ENCODE assay signal across 37 cellular contexts in genomic region chr14:24360281-24360680, GRCh38. TPM values are rescaled to one million over a fixed set of nuclear protein-coding genes. Genes with fewer than 3 reads are reported as not detected.
A peak's percentile ranks its signal among the peaks of the same experiment; 100 is the strongest.
DNase-seq lines count a peak whose midpoint lies in the region; ATAC-seq, FAIRE-seq and TF ChIP-seq lines count a peak whose summit lies in the region.
"Had no signal": no experiment of that assay in that cellular context is flagged by ENCODE, and none has a peak within 500 bp of the region (broad histone marks: within the 10 kb centered on the region; RNA-seq: fewer than 3 reads in every experiment).

No MANE protein-coding gene starts in this region.

- POLR2A ChIA-PET in HepG2 (lab: Yijun Ruan, JAX), result interaction anchor here (1.5 to 3.1 kb wide), 2 partner anchors 14 to 69 kb away, joined by 3 to 9 read pairs; partner anchors contain the start of genes CBLN3 and KHNYN

- DNase-seq in HepG2 (ENCODE audit: low spot score) (no peak), right lobe of liver (no peak), osteoblast (ENCODE audit: insufficient read length, low spot score, missing footprints) (peak; percentile 51), trophoblast cell (peak; percentile 28 to 78), HPDE6-E6E7 (ENCODE audit: extremely low spot score) (no peak), EL (no peak)
- DNase-seq: 8988T; ACHN; AML-193; BE2C; C1 segment of cervical spinal cord; Caco-2; Calu3; CD4-positive, alpha-beta memory T cell; CD4-positive, alpha-beta T cell; CD4-positive, CD25-positive, alpha-beta regulatory T cell; CD8-positive, alpha-beta memory T cell; CD8-positive, alpha-beta T cell; COR-L47; DMS 273 treated with DMSO at 0.1 percent for 48 hours; DMS153; DMS53; DMS79; DMS79 treated with DMSO at 0.1 percent for 48 hours; DND-41 had no signal

- H3K18ac ChIP-seq in trophoblast cell (ENCODE audit: low read length), result no peak overlapping the region

- no TSS peak for BruUV-seq in HepG2 (replicated peaks; lab: Mats Ljungman, UMichigan)

- intact Hi-C loops in HepG2 (cut with micrococcal nuclease; ENCODE audit: unreplicated experiment) (no loop called here), right lobe of liver (cut with DNase I) (no loop called here)

- H2BK120ac ChIP-seq in trophoblast cell (ENCODE audit: insufficient read depth, low read length, poor library complexity), result no peak overlapping the region

- H3K4ac ChIP-seq in trophoblast cell (ENCODE audit: low read depth, low read length), result no peak overlapping the region

- ATAC-seq in HepG2 (no peak), right lobe of liver (no peak)
- ATAC-seq: A549; CD8-positive, alpha-beta T cell had no signal

- H3K9ac ChIP-seq in HepG2 (ENCODE audit: insufficient read depth, low read depth, low read length) (no peak overlapping the region), trophoblast cell (ENCODE audit: low read length) (no peak overlapping the region)
- H3K9ac ChIP-seq: BLaER1; BLaER1 treated with 17β-estradiol and CSF1 and Interleukin-3, amounts not matched to agents 10 nM and 100 nM had no signal

- H2AFZ ChIP-seq in HepG2 (ENCODE audit: low read length) (no peak overlapping the region), osteoblast (ENCODE audit: low read length) (no peak overlapping the region), trophoblast cell (ENCODE audit: insufficient read depth, low read length, poor library complexity) (no peak overlapping the region)

- H3K23ac ChIP-seq in trophoblast cell (ENCODE audit: low read length), result no peak overlapping the region

- 38% methylated on average over 3 of the region's 3 CpGs for WGBS in HepG2 (ENCODE audit: low lambda C conversion rate)
- 94% methylated on average over 2 of the region's 3 CpGs for WGBS in right lobe of liver (ENCODE audit: insufficient coverage, low coverage, low lambda C conversion rate, missing lambda C conversion rate)
- WGBS in trophoblast cell (ENCODE audit: extremely low coverage, insufficient coverage, insufficient read length), result no CpG with 5 or more reads among the region's 3 CpGs

- no peak for TF ChIP-seq POLR2A in HepG2 (IDR thresholded peaks at IDR 0.05; ENCODE audit: insufficient read depth in 1 of 2, low read depth in 2 of 2, low read length in 2 of 2)
- no peak for TF ChIP-seq POLR2A in right lobe of liver (IDR thresholded peaks at IDR 0.05)

- H4K20me1 ChIP-seq in HepG2 (ENCODE audit: insufficient read depth, low read length) (no peaks in the 10 kb centered on the region), osteoblast (ENCODE audit: insufficient read depth, low read length) (no peaks in the 10 kb centered on the region)
- H4K20me1 ChIP-seq: BLaER1; BLaER1 treated with 17β-estradiol and CSF1 and Interleukin-3, amounts not matched to agents 10 nM and 100 nM had no signal

- no peak overlapping the region for H3K14ac ChIP-seq in trophoblast cell (ENCODE audit: low read length)

- H3K4me2 ChIP-seq in HepG2 (ENCODE audit: low read depth, low read length) (no peak overlapping the region), osteoblast (ENCODE audit: insufficient read depth, low read length) (no peak overlapping the region), trophoblast cell (ENCODE audit: low read length) (no peak overlapping the region)
- H3K4me2 ChIP-seq: A549, BLaER1 had no signal

- TF ChIP-seq EP300 in HepG2 (IDR thresholded peaks at IDR 0.05; ENCODE audit: low read depth in 2 of 2, low read length in 2 of 2) (no peak), HepG2 (CRISPR knock-in tag; IDR thresholded peaks at IDR 0.05; ENCODE audit: borderline replicate concordance) (no peak)

- no peak for FAIRE-seq in HepG2 (lab: Jason Lieb, UNC)
- FAIRE-seq: A204.1, A549, D721Med had no signal

- H4K8ac ChIP-seq in trophoblast cell (ENCODE audit: low read depth, low read length), result no peak overlapping the region

- CTCF ChIA-PET in HepG2 (lab: Yijun Ruan, JAX; ENCODE audit: low intra/inter-chr PET ratio, low total read pairs), result no interaction called here

- no peaks in the 10 kb centered on the region for H3K36me3 ChIP-seq in HepG2 (replicated peaks in 1 of 2; ENCODE audit: control insufficient read depth in 1 of 2, insufficient read depth in 2 of 2, low read length in 2 of 2)
- no peaks in the 10 kb centered on the region for H3K36me3 ChIP-seq in right lobe of liver
- no peaks in the 10 kb centered on the region for H3K36me3 ChIP-seq in osteoblast (ENCODE audit: insufficient read depth, low read length)
- H3K36me3 ChIP-seq in trophoblast cell (ENCODE audit: control insufficient read depth in 1 of 2, insufficient read depth in 2 of 2, low read length in 2 of 2), result no peaks in the 10 kb centered on the region
- H3K36me3 ChIP-seq: BE2C; BLaER1; BLaER1 treated with 17β-estradiol and CSF1 and Interleukin-3, amounts not matched to agents 10 nM and 100 nM had no signal

- no peak overlapping the region for H2AK5ac ChIP-seq in trophoblast cell (ENCODE audit: low read length)

- H2BK12ac ChIP-seq in trophoblast cell (ENCODE audit: low read length), result no peak overlapping the region

- H3K79me2 ChIP-seq in HepG2 (ENCODE audit: insufficient read depth, low read length) (no peaks in the 10 kb centered on the region), osteoblast (ENCODE audit: insufficient read depth, low read length) (no peaks in the 10 kb centered on the region), trophoblast cell (ENCODE audit: control insufficient read depth, insufficient read depth, low read length, poor library complexity) (no peaks in the 10 kb centered on the region)

- H2BK5ac ChIP-seq in trophoblast cell (ENCODE audit: low read depth, low read length, poor library complexity), result no peak overlapping the region

- H3K27ac ChIP-seq in HepG2 (ENCODE audit: extremely low read length, insufficient read depth, low read length), result no peak overlapping the region
- H3K27ac ChIP-seq in right lobe of liver, result no peak overlapping the region
- no peak overlapping the region for H3K27ac ChIP-seq in osteoblast (ENCODE audit: low read depth, low read length)
- H3K27ac ChIP-seq in trophoblast cell (ENCODE audit: low read depth, low read length), result no peak overlapping the region
- H3K27ac ChIP-seq: 22Rv1; A549; BLaER1; BLaER1 treated with 17β-estradiol and CSF1 and Interleukin-3, amounts not matched to agents 10 nM and 100 nM; C4-2B had no signal

- no peaks in the 10 kb centered on the region for H3K79me1 ChIP-seq in trophoblast cell (ENCODE audit: low read length)

- TF ChIP-seq RAD21 in HepG2 (CRISPR knock-in tag; IDR thresholded peaks at IDR 0.05), result no peak

- TF ChIP-seq CTCF in HepG2 (CRISPR knock-in tag; IDR thresholded peaks at IDR 0.05) (no peak), right lobe of liver (IDR thresholded peaks at IDR 0.05) (no peak), osteoblast (IDR thresholded peaks at IDR 0.05; ENCODE audit: extremely low read depth, low read depth, low read length) (no peak)

- no peak overlapping the region for H4K91ac ChIP-seq in trophoblast cell (ENCODE audit: low read depth, low read length)

- peaks cover 3% of the 10 kb centered on the region; the same call in 1 of the 2 replicates for H3K4me1 ChIP-seq in HepG2 (ENCODE audit: insufficient read depth, low read length)
- no peaks in the 10 kb centered on the region for H3K4me1 ChIP-seq in right lobe of liver
- H3K4me1 ChIP-seq in osteoblast (ENCODE audit: insufficient read depth, low read length), result peaks cover 37% of the 10 kb centered on the region
- H3K4me1 ChIP-seq in trophoblast cell (ENCODE audit: control insufficient read depth in 1 of 2, insufficient read depth in 2 of 2, low read length in 2 of 2), result no peaks in the 10 kb centered on the region
- H3K4me1 ChIP-seq: A549, BE2C, Caco-2 had no signal

- H3K27me3 ChIP-seq in HepG2 (ENCODE audit: control insufficient read depth in 1 of 2, insufficient read depth in 2 of 2, low read length in 2 of 2), result peaks cover 0 to 3% of the 10 kb centered on the region in 2 experiments; a peak in 1 of 5 replicates
- no peaks in the 10 kb centered on the region for H3K27me3 ChIP-seq in right lobe of liver
- H3K27me3 ChIP-seq in osteoblast (ENCODE audit: insufficient read depth, low read length), result no peaks in the 10 kb centered on the region
- H3K27me3 ChIP-seq in trophoblast cell (ENCODE audit: insufficient read depth, low read length), result no peaks in the 10 kb centered on the region
- H3K27me3 ChIP-seq: BE2C; BLaER1; BLaER1 treated with 17β-estradiol and CSF1 and Interleukin-3, amounts not matched to agents 10 nM and 100 nM had no signal

- in situ Hi-C loops in HepG2 (cut with HindIII; ENCODE audit: extremely low pct_ligation_motif_present, low pct_unique_long_range_greater_than_20kb), result no loop called here

- H4K12ac ChIP-seq in trophoblast cell (ENCODE audit: low read depth, low read length), result no peak overlapping the region

- H3K4me3 ChIP-seq in HepG2 (replicated peaks in 1 of 3; ENCODE audit: insufficient read depth in 1 of 3, low read depth in 2 of 3, low read length in 3 of 3), result no peak overlapping the region
- no peak overlapping the region for H3K4me3 ChIP-seq in right lobe of liver
- no peak overlapping the region for H3K4me3 ChIP-seq in osteoblast (ENCODE audit: insufficient read depth, low read length)
- no peak overlapping the region for H3K4me3 ChIP-seq in trophoblast cell (ENCODE audit: low read depth, low read length)
- H3K4me3 ChIP-seq: A549; BLaER1; BLaER1 treated with 17β-estradiol and CSF1 and Interleukin-3, amounts not matched to agents 10 nM and 100 nM had no signal

- H3K9me3 ChIP-seq in HepG2 (ENCODE audit: low read length) (no peaks in the 10 kb centered on the region), right lobe of liver (no peaks in the 10 kb centered on the region), osteoblast (ENCODE audit: low read depth, low read length) (no peaks in the 10 kb centered on the region), trophoblast cell (ENCODE audit: insufficient read depth, low read depth, low read length) (no peaks in the 10 kb centered on the region)
- H3K9me3 ChIP-seq: A549; BE2C; BLaER1; BLaER1 treated with 17β-estradiol and CSF1 and Interleukin-3, amounts not matched to agents 10 nM and 100 nM; Caco-2 had no signal

RNA-seq across cellular contexts. Expression of gene NFATC4, which starts 7.7 kb away (rescaled TPM):
- 0.04 TPM in 1 of 2 replicates, not detected in the other for total RNA-seq in HepG2 (2016; rRNA removed; fragmentation: Illumina TruSeq; extraction: Trizol)
- total RNA-seq in HepG2 (2016; cell fraction: cytosol; rRNA removed; fragmentation: Illumina TruSeq; extraction: Trizol; ENCODE audit: low read depth), result not detected in 2 replicates
- 0.11 TPM in 1 of 2 replicates, not detected in the other for total RNA-seq in HepG2 (2016; cell fraction: insoluble cytoplasmic fraction; rRNA removed; fragmentation: Illumina TruSeq; extraction: Trizol)
- not detected in 2 replicates for total RNA-seq in HepG2 (2016; cell fraction: membrane; rRNA removed; fragmentation: Illumina TruSeq; extraction: Trizol)
- 0.34 TPM in 1 of 2 replicates, not detected in the other for total RNA-seq in HepG2 (2016; cell fraction: nucleus; rRNA removed; fragmentation: Illumina TruSeq; extraction: Trizol)
- 0.15 and 0.24 TPM in 2 replicates for polyA plus RNA-seq in HepG2 (2011; rRNA removed)
- 0.03 and 0.05 TPM in 2 replicates for polyA plus RNA-seq in HepG2 (2011; cell fraction: cytosol; rRNA removed)
- polyA plus RNA-seq in HepG2 (2011; cell fraction: nucleus; rRNA removed), result 1.6 and 2.4 TPM in 2 replicates
- polyA plus RNA-seq in HepG2 (2012), result 0.17 and 0.40 TPM in 2 replicates
- not detected in 2 replicates for polyA plus RNA-seq in HepG2 (2016; cell fraction: cytosol; fragmentation: Illumina TruSeq; extraction: Trizol; ENCODE audit: low read depth)
- not detected in 2 replicates for polyA plus RNA-seq in HepG2 (2016; cell fraction: insoluble cytoplasmic fraction; fragmentation: Illumina TruSeq; extraction: Trizol; ENCODE audit: low read depth)
- polyA plus RNA-seq in HepG2 (2016; cell fraction: membrane; fragmentation: Illumina TruSeq; extraction: Trizol; ENCODE audit: low read depth), result not detected in 2 replicates
- polyA plus RNA-seq in HepG2 (2016; cell fraction: nucleus; fragmentation: Illumina TruSeq; extraction: Trizol; ENCODE audit: insufficient read depth, low read depth), result 0.47 TPM in 1 of 2 replicates, not detected in the other
- polyA minus RNA-seq in HepG2 (2011; rRNA and poly(A)+ RNA removed; ENCODE audit: low replicate concordance), result 0.32 TPM in 1 of 2 replicates, not detected in the other
- polyA minus RNA-seq in HepG2 (2011; cell fraction: cytosol; rRNA and poly(A)+ RNA removed), result not detected in 2 replicates
- polyA minus RNA-seq in HepG2 (2011; cell fraction: nucleus; rRNA and poly(A)+ RNA removed), result 0.37 and 0.39 TPM in 2 replicates
- total RNA-seq in right lobe of liver, result 1 to 10 TPM; 1.0 to 3.7 (median 2.0) TPM
- 101 and 107 TPM in 2 replicates for total RNA-seq in osteoblast
- polyA plus RNA-seq in trophoblast cell (2013), result 33.4 and 33.6 TPM in 2 replicates
- total RNA-seq: A172; CD4-positive, alpha-beta memory T cell; CD4-positive, alpha-beta T cell; CD4-positive, CD25-positive, alpha-beta regulatory T cell; CD8-positive, alpha-beta T cell had no signal
- polyA plus RNA-seq: CD14-positive monocyte; CD4-positive, alpha-beta memory T cell; CD4-positive, CD25-positive, alpha-beta regulatory T cell; CD8-positive, alpha-beta memory T cell had no signal

RNA-seq across cellular contexts. Expression of gene RIPK3, which starts 20.5 kb away (rescaled TPM):
- total RNA-seq in HepG2 (2016; rRNA removed; fragmentation: Illumina TruSeq; extraction: Trizol) (not detected in 2 replicates), right lobe of liver (1 to 10 TPM in 2 of 6 experiments, under 1 TPM in 4; 0.70 to 1.6 (median 0.90) TPM), osteoblast (9.1 and 11.9 TPM in 2 replicates)
- not detected in 2 replicates for total RNA-seq in HepG2 (2016; cell fraction: cytosol; rRNA removed; fragmentation: Illumina TruSeq; extraction: Trizol; ENCODE audit: low read depth)
- total RNA-seq in HepG2 (2016; cell fraction: insoluble cytoplasmic fraction; rRNA removed; fragmentation: Illumina TruSeq; extraction: Trizol), result not detected in 2 replicates
- not detected in 2 replicates for total RNA-seq in HepG2 (2016; cell fraction: membrane; rRNA removed; fragmentation: Illumina TruSeq; extraction: Trizol)
- total RNA-seq in HepG2 (2016; cell fraction: nucleus; rRNA removed; fragmentation: Illumina TruSeq; extraction: Trizol), result not detected in 2 replicates
- not detected in 2 replicates for polyA plus RNA-seq in HepG2 (2011; rRNA removed)
- polyA plus RNA-seq in HepG2 (2011; cell fraction: cytosol; rRNA removed), result not detected in 2 replicates
- not detected in 2 replicates for polyA plus RNA-seq in HepG2 (2011; cell fraction: nucleus; rRNA removed)
- not detected in 2 replicates for polyA plus RNA-seq in HepG2 (2012)
- not detected in 2 replicates for polyA plus RNA-seq in HepG2 (2016; cell fraction: cytosol; fragmentation: Illumina TruSeq; extraction: Trizol; ENCODE audit: low read depth)
- polyA plus RNA-seq in HepG2 (2016; cell fraction: insoluble cytoplasmic fraction; fragmentation: Illumina TruSeq; extraction: Trizol; ENCODE audit: low read depth), result not detected in 2 replicates
- not detected in 2 replicates for polyA plus RNA-seq in HepG2 (2016; cell fraction: membrane; fragmentation: Illumina TruSeq; extraction: Trizol; ENCODE audit: low read depth)
- not detected in 2 replicates for polyA plus RNA-seq in HepG2 (2016; cell fraction: nucleus; fragmentation: Illumina TruSeq; extraction: Trizol; ENCODE audit: insufficient read depth, low read depth)
- not detected in 2 replicates for polyA minus RNA-seq in HepG2 (2011; rRNA and poly(A)+ RNA removed; ENCODE audit: low replicate concordance)
- not detected in 2 replicates for polyA minus RNA-seq in HepG2 (2011; cell fraction: cytosol; rRNA and poly(A)+ RNA removed)
- not detected in 2 replicates for polyA minus RNA-seq in HepG2 (2011; cell fraction: nucleus; rRNA and poly(A)+ RNA removed)
- 0.36 and 0.47 TPM in 2 replicates for polyA plus RNA-seq in trophoblast cell (2013)
- total RNA-seq: A172, A673, Daoy had no signal
- polyA plus RNA-seq: A549, AG04450 had no signal

RNA-seq across cellular contexts. Expression of gene ADCY4, which starts 25.4 kb away (rescaled TPM):
- total RNA-seq in HepG2 (2016; rRNA removed; fragmentation: Illumina TruSeq; extraction: Trizol), result not detected in 2 replicates
- total RNA-seq in HepG2 (2016; cell fraction: cytosol; rRNA removed; fragmentation: Illumina TruSeq; extraction: Trizol; ENCODE audit: low read depth), result not detected in 2 replicates
- not detected in 2 replicates for total RNA-seq in HepG2 (2016; cell fraction: insoluble cytoplasmic fraction; rRNA removed; fragmentation: Illumina TruSeq; extraction: Trizol)
- total RNA-seq in HepG2 (2016; cell fraction: membrane; rRNA removed; fragmentation: Illumina TruSeq; extraction: Trizol), result not detected in 2 replicates
- total RNA-seq in HepG2 (2016; cell fraction: nucleus; rRNA removed; fragmentation: Illumina TruSeq; extraction: Trizol), result not detected in 2 replicates
- polyA plus RNA-seq in HepG2 (2011; rRNA removed), result 0.03 TPM in 1 of 2 replicates, not detected in the other
- not detected in 2 replicates for polyA plus RNA-seq in HepG2 (2011; cell fraction: cytosol; rRNA removed)
- 0.31 and 0.50 TPM in 2 replicates for polyA plus RNA-seq in HepG2 (2011; cell fraction: nucleus; rRNA removed)
- 0.20 TPM in 1 of 2 replicates, not detected in the other for polyA plus RNA-seq in HepG2 (2012)
- polyA plus RNA-seq in HepG2 (2016; cell fraction: cytosol; fragmentation: Illumina TruSeq; extraction: Trizol; ENCODE audit: low read depth), result not detected in 2 replicates
- not detected in 2 replicates for polyA plus RNA-seq in HepG2 (2016; cell fraction: insoluble cytoplasmic fraction; fragmentation: Illumina TruSeq; extraction: Trizol; ENCODE audit: low read depth)
- not detected in 2 replicates for polyA plus RNA-seq in HepG2 (2016; cell fraction: membrane; fragmentation: Illumina TruSeq; extraction: Trizol; ENCODE audit: low read depth)
- 0.19 TPM in 1 of 2 replicates, not detected in the other for polyA plus RNA-seq in HepG2 (2016; cell fraction: nucleus; fragmentation: Illumina TruSeq; extraction: Trizol; ENCODE audit: insufficient read depth, low read depth)
- polyA minus RNA-seq in HepG2 (2011; rRNA and poly(A)+ RNA removed; ENCODE audit: low replicate concordance), result 0.22 TPM in 1 of 2 replicates, not detected in the other
- polyA minus RNA-seq in HepG2 (2011; cell fraction: cytosol; rRNA and poly(A)+ RNA removed), result not detected in 2 replicates
- polyA minus RNA-seq in HepG2 (2011; cell fraction: nucleus; rRNA and poly(A)+ RNA removed), result 0.99 TPM in 1 of 2 replicates, not detected in the other
- total RNA-seq in right lobe of liver, result 1 to 10 TPM; 2.3 to 7.2 (median 3.9) TPM
- 17.7 and 18.8 TPM in 2 replicates for total RNA-seq in osteoblast
- polyA plus RNA-seq in trophoblast cell (2013), result 2.7 and 3.6 TPM in 2 replicates
- total RNA-seq: A172 had no signal
- polyA plus RNA-seq: A549 had no signal

RNA-seq across cellular contexts. Expression of gene NYNRIN, which starts 38.5 kb away (rescaled TPM):
- total RNA-seq in HepG2 (2016; rRNA removed; fragmentation: Illumina TruSeq; extraction: Trizol) (1.1 and 1.3 TPM in 2 replicates), right lobe of liver (1 to 10 TPM; 1.8 to 6.1 (median 2.7) TPM), osteoblast (7.2 and 9.1 TPM in 2 replicates)
- 0.09 and 0.10 TPM in 2 replicates for total RNA-seq in HepG2 (2016; cell fraction: cytosol; rRNA removed; fragmentation: Illumina TruSeq; extraction: Trizol; ENCODE audit: low read depth)
- 0.91 and 1.1 TPM in 2 replicates for total RNA-seq in HepG2 (2016; cell fraction: insoluble cytoplasmic fraction; rRNA removed; fragmentation: Illumina TruSeq; extraction: Trizol)
- total RNA-seq in HepG2 (2016; cell fraction: membrane; rRNA removed; fragmentation: Illumina TruSeq; extraction: Trizol), result 0.24 and 0.34 TPM in 2 replicates
- total RNA-seq in HepG2 (2016; cell fraction: nucleus; rRNA removed; fragmentation: Illumina TruSeq; extraction: Trizol), result 1.0 and 1.4 TPM in 2 replicates
- polyA plus RNA-seq in HepG2 (2011; rRNA removed), result 0.63 and 0.95 TPM in 2 replicates
- 0.39 and 0.44 TPM in 2 replicates for polyA plus RNA-seq in HepG2 (2011; cell fraction: cytosol; rRNA removed)
- polyA plus RNA-seq in HepG2 (2011; cell fraction: nucleus; rRNA removed), result 2.0 and 2.1 TPM in 2 replicates
- polyA plus RNA-seq in HepG2 (2012), result 1.8 and 5.9 TPM in 2 replicates
- polyA plus RNA-seq in HepG2 (2016; cell fraction: cytosol; fragmentation: Illumina TruSeq; extraction: Trizol; ENCODE audit: low read depth), result 0.07 and 0.08 TPM in 2 replicates
- polyA plus RNA-seq in HepG2 (2016; cell fraction: insoluble cytoplasmic fraction; fragmentation: Illumina TruSeq; extraction: Trizol; ENCODE audit: low read depth), result 0.72 and 0.83 TPM in 2 replicates
- polyA plus RNA-seq in HepG2 (2016; cell fraction: membrane; fragmentation: Illumina TruSeq; extraction: Trizol; ENCODE audit: low read depth), result 0.13 and 0.14 TPM in 2 replicates
- polyA plus RNA-seq in HepG2 (2016; cell fraction: nucleus; fragmentation: Illumina TruSeq; extraction: Trizol; ENCODE audit: insufficient read depth, low read depth), result 1.2 and 1.5 TPM in 2 replicates
- 2.4 TPM in 1 of 2 replicates, not detected in the other for polyA minus RNA-seq in HepG2 (2011; rRNA and poly(A)+ RNA removed; ENCODE audit: low replicate concordance)
- polyA minus RNA-seq in HepG2 (2011; cell fraction: cytosol; rRNA and poly(A)+ RNA removed), result 1.4 and 1.5 TPM in 2 replicates
- polyA minus RNA-seq in HepG2 (2011; cell fraction: nucleus; rRNA and poly(A)+ RNA removed), result 1.7 and 1.9 TPM in 2 replicates
- polyA plus RNA-seq in trophoblast cell (2013), result 28.6 and 29.2 TPM in 2 replicates
- polyA plus RNA-seq: CD8-positive, alpha-beta memory T cell had no signal

RNA-seq across cellular contexts. Expression of gene LTB4R, which starts 49.0 kb away (rescaled TPM):
- total RNA-seq in HepG2 (2016; rRNA removed; fragmentation: Illumina TruSeq; extraction: Trizol), result 1.00 and 3.2 TPM in 2 replicates
- total RNA-seq in HepG2 (2016; cell fraction: cytosol; rRNA removed; fragmentation: Illumina TruSeq; extraction: Trizol; ENCODE audit: low read depth), result 0.40 and 0.53 TPM in 2 replicates
- total RNA-seq in HepG2 (2016; cell fraction: insoluble cytoplasmic fraction; rRNA removed; fragmentation: Illumina TruSeq; extraction: Trizol), result 0.25 and 2.9 TPM in 2 replicates
- 0.55 and 0.59 TPM in 2 replicates for total RNA-seq in HepG2 (2016; cell fraction: membrane; rRNA removed; fragmentation: Illumina TruSeq; extraction: Trizol)
- 4.9 and 6.3 TPM in 2 replicates for total RNA-seq in HepG2 (2016; cell fraction: nucleus; rRNA removed; fragmentation: Illumina TruSeq; extraction: Trizol)
- 8.2 and 12.4 TPM in 2 replicates for polyA plus RNA-seq in HepG2 (2011; rRNA removed)
- polyA plus RNA-seq in HepG2 (2011; cell fraction: cytosol; rRNA removed), result 1.2 and 1.9 TPM in 2 replicates
- polyA plus RNA-seq in HepG2 (2011; cell fraction: nucleus; rRNA removed), result 89.0 and 109 TPM in 2 replicates
- polyA plus RNA-seq in HepG2 (2012), result 9.0 and 9.1 TPM in 2 replicates
- 0.10 and 0.24 TPM in 2 replicates for polyA plus RNA-seq in HepG2 (2016; cell fraction: cytosol; fragmentation: Illumina TruSeq; extraction: Trizol; ENCODE audit: low read depth)
- polyA plus RNA-seq in HepG2 (2016; cell fraction: insoluble cytoplasmic fraction; fragmentation: Illumina TruSeq; extraction: Trizol; ENCODE audit: low read depth), result 0.76 and 0.87 TPM in 2 replicates
- polyA plus RNA-seq in HepG2 (2016; cell fraction: membrane; fragmentation: Illumina TruSeq; extraction: Trizol; ENCODE audit: low read depth), result 0.37 and 0.90 TPM in 2 replicates
- polyA plus RNA-seq in HepG2 (2016; cell fraction: nucleus; fragmentation: Illumina TruSeq; extraction: Trizol; ENCODE audit: insufficient read depth, low read depth), result 22.4 and 23.6 TPM in 2 replicates
- 13.2 and 32.8 TPM in 2 replicates for polyA minus RNA-seq in HepG2 (2011; rRNA and poly(A)+ RNA removed; ENCODE audit: low replicate concordance)
- polyA minus RNA-seq in HepG2 (2011; cell fraction: cytosol; rRNA and poly(A)+ RNA removed), result 0.30 and 1.5 TPM in 2 replicates
- polyA minus RNA-seq in HepG2 (2011; cell fraction: nucleus; rRNA and poly(A)+ RNA removed), result 17.3 and 18.9 TPM in 2 replicates
- 1 to 10 TPM; 2.7 to 5.5 (median 3.9) TPM for total RNA-seq in right lobe of liver
- total RNA-seq in osteoblast, result 1.2 and 1.8 TPM in 2 replicates
- polyA plus RNA-seq in trophoblast cell (2013), result 3.9 and 4.0 TPM in 2 replicates

Comparison
In these comparisons a context has a peak if more than half of its experiments do, and no peak if none do; other contexts are left out.
1. DNase-seq: peak in osteoblast (single experiment) and trophoblast cell (2 of 2); none in HepG2 (single experiment), right lobe of liver (0 of 3), HPDE6-E6E7 (single experiment) and EL (single experiment).
2. RNA of gene NFATC4, which starts 7.7 kb away (total RNA-seq): 101 to 107 TPM in osteoblast; 1.0 to 3.7 TPM in right lobe of liver and 0.04 to 0.34 TPM in HepG2; every median in the first group is over 10 times any median in the second.